Comparison of ENCODE assay signal across 27 cellular contexts in the genomic region with DNA sequence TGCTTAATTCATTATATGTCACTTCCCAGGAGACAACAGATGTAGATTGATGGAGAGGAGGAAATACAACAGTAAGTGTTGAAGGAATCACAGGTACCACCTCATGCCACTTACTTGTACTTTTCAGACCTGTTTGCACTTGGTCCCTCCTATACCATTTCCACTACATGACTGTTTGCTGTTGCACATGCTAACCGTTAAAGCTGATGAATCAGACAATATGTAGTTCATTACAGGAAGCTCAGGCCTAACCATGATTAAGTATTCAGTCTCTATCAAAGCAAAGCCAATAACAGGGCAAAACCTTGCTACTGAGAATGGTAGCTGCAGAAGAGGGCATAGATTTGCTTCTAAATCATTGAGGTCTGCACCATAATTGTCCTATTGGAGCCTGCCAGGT. TPM values are rescaled to one million over a fixed set of nuclear protein-coding genes. Genes with fewer than 3 reads are reported as not detected.
DNase-seq lines count a peak whose midpoint lies in the region; ATAC-seq and TF ChIP-seq lines count a peak whose summit lies in the region.
"Had no signal": no experiment of that assay in that cellular context is flagged by ENCODE, and none has a peak within 500 bp of the region (broad histone marks: within the 10 kb centered on the region; RNA-seq: fewer than 3 reads in every experiment).

No MANE protein-coding gene starts in this region.

- TF ChIP-seq CTCF in mammary epithelial cell (conservative IDR thresholded peaks at IDR 0.05 in 1 of 2, IDR thresholded peaks at IDR 0.05 in 1 of 2; ENCODE audit: extremely low read depth in 1 of 2, insufficient read depth in 1 of 2, low read depth in 1 of 2, low read length in 2 of 2) (no peak), left lung (IDR thresholded peaks at IDR 0.05) (no peak)

- H3K4me1 Mint-ChIP-seq in activated naive CD4-positive, alpha-beta T cell treated with anti-CD3 and anti-CD28 coated beads for 36 hours (ENCODE audit: low read depth) = no peaks in the 10 kb centered on the region
- H3K4me1 Mint-ChIP-seq in activated naive CD4-positive, alpha-beta T cell treated with anti-CD3 and anti-CD28 coated beads, Interleukin-2, amount 10 ng/mL, durations not matched to agents 7 days and 5 days = no peaks in the 10 kb centered on the region
- no peaks in the 10 kb centered on the region for H3K4me1 Mint-ChIP-seq in T-cell
- H3K4me1 Mint-ChIP-seq: CD8-positive, alpha-beta memory T cell; GM23338 had no signal

- H3K79me2 ChIP-seq in mammary epithelial cell (ENCODE audit: insufficient read depth, low read length) = no peaks in the 10 kb centered on the region

- H3K4me3 ChIP-seq in mammary epithelial cell (replicated peaks in 1 of 3; ENCODE audit: insufficient read depth in 1 of 3, low read depth in 2 of 3, low read length in 3 of 3) = no peak overlapping the region
- no peak overlapping the region for H3K4me3 ChIP-seq in left lung
- H3K4me3 ChIP-seq: GM23338, Peyer's patch had no signal

- ATAC-seq in T-cell (replicated peaks in 1 of 4) (no peak), left lung (no peak)
- ATAC-seq: GM23338, HCT116, SK-N-SH treated with all-trans-retinoic acid at 6 μM for 48 hours had no signal

- intact Hi-C loops in activated naive CD4-positive, alpha-beta T cell treated with anti-CD3 and anti-CD28 coated beads for 36 hours (cut with micrococcal nuclease) = no loop called here
- intact Hi-C loops in mammary epithelial cell (cut with micrococcal nuclease) (no loop called here), left lung (cut with DNase I) (no loop called here)

- H3K9ac ChIP-seq in mammary epithelial cell (ENCODE audit: insufficient read depth, low read length) = no peak overlapping the region
- H3K9ac ChIP-seq: KMS-11 had no signal

- H3K36me3 ChIP-seq in mammary epithelial cell (ENCODE audit: insufficient read depth, low read length) = no peaks in the 10 kb centered on the region
- H3K36me3 ChIP-seq in left lung = no peaks in the 10 kb centered on the region
- H3K36me3 ChIP-seq: Peyer's patch had no signal

- peak overlapping the region; percentile 17 for H3K27ac Mint-ChIP-seq in activated naive CD4-positive, alpha-beta T cell treated with anti-CD3 and anti-CD28 coated beads for 36 hours
- H3K27ac Mint-ChIP-seq in activated naive CD4-positive, alpha-beta T cell treated with anti-CD3 and anti-CD28 coated beads, Interleukin-2, amount 10 ng/mL, durations not matched to agents 7 days and 5 days = no peak overlapping the region
- no peak overlapping the region for H3K27ac Mint-ChIP-seq in T-cell
- H3K27ac Mint-ChIP-seq: CD8-positive, alpha-beta memory T cell; GM23338 had no signal

- H3K4me1 ChIP-seq in mammary epithelial cell (ENCODE audit: insufficient read depth, low read length) = peaks cover 11% of the 10 kb centered on the region
- H3K4me1 ChIP-seq in left lung = no peaks in the 10 kb centered on the region
- H3K4me1 ChIP-seq: Peyer's patch had no signal

- no peak for DNase-seq in activated naive CD4-positive, alpha-beta T cell treated with anti-CD3 and anti-CD28 coated beads for 36 hours
- DNase-seq in activated naive CD4-positive, alpha-beta T cell treated with anti-CD3 and anti-CD28 coated beads, Interleukin-2, amount 10 ng/mL, durations not matched to agents 7 days and 5 days = no peak
- DNase-seq in mammary epithelial cell = no peak
- DNase-seq in fibroblast of peridontal ligament (ENCODE audit: extremely low read depth) = peak; percentile 14
- no peak for DNase-seq in T-cell
- no peak for DNase-seq in left lung
- DNase-seq in NCI-H1105 treated with DMSO at 0.1 percent for 48 hours (lab: John Stamatoyannopoulos, UW) = no peak
- DNase-seq in activated CD4-positive, alpha-beta T cell treated with anti-CD3 and anti-CD28 coated beads for 48 hours = no peak
- DNase-seq: ACHN; Calu3; CD8-positive, alpha-beta memory T cell; GF-D8; NCI-H1105; NCI-H1694; NCI-H2081 treated with DMSO at 0.1 percent for 48 hours; NCI-H2171 treated with DMSO at 0.1 percent for 48 hours; NCI-H524 treated with DMSO at 0.1 percent for 48 hours; NCI-H82; Peyer's patch had no signal

- H3K27me3 Mint-ChIP-seq in activated naive CD4-positive, alpha-beta T cell treated with anti-CD3 and anti-CD28 coated beads for 36 hours (ENCODE audit: low read depth) = peaks cover 3% of the 10 kb centered on the region
- H3K27me3 Mint-ChIP-seq in activated naive CD4-positive, alpha-beta T cell treated with anti-CD3 and anti-CD28 coated beads, Interleukin-2, amount 10 ng/mL, durations not matched to agents 7 days and 5 days = peaks cover 3% of the 10 kb centered on the region
- H3K27me3 Mint-ChIP-seq in T-cell = peaks cover 7 to 8% of the 10 kb centered on the region in 2 donors

- H3K4me2 ChIP-seq in mammary epithelial cell (ENCODE audit: insufficient read depth, low read depth, low read length) = no peak overlapping the region
- H3K4me2 ChIP-seq: GM23338, KMS-11 had no signal

- H3K27me3 ChIP-seq in mammary epithelial cell (ENCODE audit: insufficient read depth, low read length) = no peaks in the 10 kb centered on the region
- H3K27me3 ChIP-seq in left lung = no peaks in the 10 kb centered on the region
- H3K27me3 ChIP-seq: Peyer's patch had no signal

- H3K9me3 Mint-ChIP-seq in activated naive CD4-positive, alpha-beta T cell treated with anti-CD3 and anti-CD28 coated beads for 36 hours = no peaks in the 10 kb centered on the region
- no peaks in the 10 kb centered on the region for H3K9me3 Mint-ChIP-seq in activated naive CD4-positive, alpha-beta T cell treated with anti-CD3 and anti-CD28 coated beads, Interleukin-2, amount 10 ng/mL, durations not matched to agents 7 days and 5 days
- peaks cover 0 to 4% (median 0%) of the 10 kb centered on the region in 3 donors for H3K9me3 Mint-ChIP-seq in T-cell
- H3K9me3 Mint-ChIP-seq: CD8-positive, alpha-beta memory T cell had no signal

- H3K36me3 Mint-ChIP-seq in activated naive CD4-positive, alpha-beta T cell treated with anti-CD3 and anti-CD28 coated beads for 36 hours (ENCODE audit: low read depth) = no peaks in the 10 kb centered on the region
- H3K36me3 Mint-ChIP-seq in activated naive CD4-positive, alpha-beta T cell treated with anti-CD3 and anti-CD28 coated beads, Interleukin-2, amount 10 ng/mL, durations not matched to agents 7 days and 5 days = no peaks in the 10 kb centered on the region
- no peaks in the 10 kb centered on the region for H3K36me3 Mint-ChIP-seq in T-cell
- H3K36me3 Mint-ChIP-seq: CD8-positive, alpha-beta memory T cell had no signal

- in situ Hi-C loops in mammary epithelial cell (cut with MboI; ENCODE audit: low sequenced_read_pairs in 2 of 2) = no loop called here

- POLR2A ChIA-PET in T-cell (lab: Charles Lee) = interaction anchor here in 1 of 2 donors (0.6 kb wide), 1 partner anchor 63 kb away, joined by 3 read pairs; no protein-coding TSS in a partner anchor

- dilution Hi-C loops in mammary epithelial cell (cut with HindIII; ENCODE audit: low sequenced_read_pairs) = no loop called here

- H3K9me3 ChIP-seq in mammary epithelial cell (replicated peaks; ENCODE audit: insufficient read depth, low read length) (peaks cover 3% of the 10 kb centered on the region), left lung (no peaks in the 10 kb centered on the region)
- H3K9me3 ChIP-seq: Peyer's patch had no signal

- BruUV-seq in mammary epithelial cell (replicated peaks; lab: Mats Ljungman, UMichigan) = no TSS peak

- CTCF ChIA-PET in activated naive CD4-positive, alpha-beta T cell treated with anti-CD3 and anti-CD28 coated beads for 36 hours (lab: Charles Lee) = interaction anchor here (1.5 kb wide), 1 partner anchor 213 kb away, joined by 4 read pairs; no protein-coding TSS in a partner anchor
- CTCF ChIA-PET in activated naive CD4-positive, alpha-beta T cell treated with anti-CD3 and anti-CD28 coated beads, Interleukin-2, amount 10 ng/mL, durations not matched to agents 7 days and 5 days (lab: Charles Lee) = no interaction called here
- CTCF ChIA-PET in mammary epithelial cell (lab: Charles Lee; ENCODE audit: low non-redundant PET) = no interaction called here
- CTCF ChIA-PET in T-cell (lab: Charles Lee) = no interaction called here

- H3K27ac ChIP-seq in mammary epithelial cell (ENCODE audit: insufficient read depth, low read depth, low read length) (no peak overlapping the region), left lung (no peak overlapping the region)
- H3K27ac ChIP-seq: 22Rv1, C4-2B, KMS-11, Peyer's patch had no signal

- H3K4me3 Mint-ChIP-seq in activated naive CD4-positive, alpha-beta T cell treated with anti-CD3 and anti-CD28 coated beads for 36 hours = no peak overlapping the region
- no peak overlapping the region for H3K4me3 Mint-ChIP-seq in activated naive CD4-positive, alpha-beta T cell treated with anti-CD3 and anti-CD28 coated beads, Interleukin-2, amount 10 ng/mL, durations not matched to agents 7 days and 5 days
- H3K4me3 Mint-ChIP-seq in T-cell = no peak overlapping the region
- H3K4me3 Mint-ChIP-seq: CD8-positive, alpha-beta memory T cell; GM23338 had no signal

- peak overlapping the region; percentile 85 for H2AFZ ChIP-seq in mammary epithelial cell (ENCODE audit: low read depth, low read length)

- no peaks in the 10 kb centered on the region for H4K20me1 ChIP-seq in mammary epithelial cell (ENCODE audit: insufficient read depth, low read length)

- 92% methylated on average over 1 of the region's 1 CpG for WGBS in mammary epithelial cell (ENCODE audit: low coverage, missing lambda C conversion rate)

RNA-seq across cellular contexts. Expression of gene GRP, which starts 30.2 kb away (rescaled TPM):
- not detected for total RNA-seq in activated naive CD4-positive, alpha-beta T cell treated with anti-CD3 and anti-CD28 coated beads for 36 hours
- total RNA-seq in mammary epithelial cell (not detected), T-cell (not detected), left lung (1 to 10 TPM in 1 of 2 donors, under 1 TPM in 1; 0.67 to 1.4 TPM)
- polyA plus RNA-seq in mammary epithelial cell = not detected
- not detected for polyA minus RNA-seq in mammary epithelial cell
- total RNA-seq: Calu3; CD8-positive, alpha-beta memory T cell; Daoy; GM23338; OCI-LY7; Peyer's patch had no signal
- polyA plus RNA-seq: CD8-positive, alpha-beta memory T cell; GM23338 had no signal

RNA-seq across cellular contexts. Expression of gene SEC11C, which starts 50.1 kb away (rescaled TPM):
- 10 to 100 TPM; 45.0 to 46.7 TPM for total RNA-seq in activated naive CD4-positive, alpha-beta T cell treated with anti-CD3 and anti-CD28 coated beads for 36 hours
- 10 to 100 TPM; 13.7 to 47.1 TPM for total RNA-seq in mammary epithelial cell
- 23.3 TPM for polyA plus RNA-seq in mammary epithelial cell
- polyA minus RNA-seq in mammary epithelial cell = 27.0 TPM
- total RNA-seq in T-cell = 10 to 100 TPM; 44.9 to 64.6 (median 51.0) TPM
- total RNA-seq in left lung = 10 to 100 TPM; 64.4 to 95.9 TPM
